Comparison of ENCODE assay signal across 13 cellular contexts in the genomic region with DNA sequence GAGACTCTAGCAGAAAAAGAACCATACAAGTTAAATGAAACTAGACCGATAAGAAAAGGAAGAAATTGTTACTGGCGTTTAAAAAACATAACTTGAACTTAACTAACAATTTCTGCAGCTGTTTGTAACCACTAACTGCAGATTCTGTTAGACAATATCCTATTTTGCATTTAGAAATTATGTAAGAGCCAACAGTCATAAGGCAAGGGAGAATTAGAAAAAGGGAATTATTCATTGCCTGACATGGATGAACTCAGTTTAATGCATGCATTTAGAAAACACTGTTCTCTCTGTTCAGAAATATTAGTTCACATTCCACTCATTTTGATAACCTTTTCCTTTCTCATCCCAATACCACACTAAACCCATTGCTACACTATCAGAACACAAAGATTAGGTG.
A peak's percentile ranks its signal among the peaks of the same experiment; 100 is the strongest.
DNase-seq lines count a peak whose midpoint lies in the region; ATAC-seq and TF ChIP-seq lines count a peak whose summit lies in the region.
"Had no signal": no experiment of that assay in that cellular context is flagged by ENCODE, and none has a peak within 500 bp of the region (broad histone marks: within the 10 kb centered on the region; RNA-seq: fewer than 3 reads in every experiment).

No MANE protein-coding gene starts in this region.

- H3K4me1 ChIP-seq in DOHH2 (ENCODE audit: control insufficient read depth, low read length) (peaks cover 42% of the 10 kb centered on the region), OCI-LY7 (ENCODE audit: insufficient read depth, low read length, poor library complexity, severe bottlenecking) (peaks cover 24% of the 10 kb centered on the region)
- H3K4me1 ChIP-seq in effector memory CD4-positive, alpha-beta T cell (ENCODE audit: control insufficient read depth, insufficient read depth, low read length, poor library complexity, severe bottlenecking), result peaks cover 29% of the 10 kb centered on the region

- CTCF ChIA-PET in OCI-LY7 (lab: Charles Lee; ENCODE audit: unreplicated experiment), result no interaction called here

- H3K9me3 ChIP-seq in DOHH2 (ENCODE audit: control insufficient read depth, insufficient read depth, low read length) (peaks cover 13% of the 10 kb centered on the region; the same call in 1 of the 2 replicates), OCI-LY7 (ENCODE audit: low read length) (peaks cover 15% of the 10 kb centered on the region)
- peaks cover 6% of the 10 kb centered on the region for H3K9me3 ChIP-seq in effector memory CD4-positive, alpha-beta T cell (ENCODE audit: control insufficient read depth, low read length)

- peaks cover 66% of the 10 kb centered on the region for H3K36me3 ChIP-seq in DOHH2 (ENCODE audit: control insufficient read depth, low read length)
- peaks cover 93% of the 10 kb centered on the region for H3K36me3 ChIP-seq in OCI-LY7 (ENCODE audit: insufficient read depth, low read length)
- peaks cover 27% of the 10 kb centered on the region for H3K36me3 ChIP-seq in effector memory CD4-positive, alpha-beta T cell (ENCODE audit: control insufficient read depth, insufficient read depth, low read length)

- ATAC-seq in stimulated activated effector memory CD8-positive, alpha-beta T cell treated with anti-CD3 and anti-CD28 coated beads, Interleukin-12 subunit alpha, Interleukin-12 subunit beta, amount 100 ng/mL, for 72 hours, result no peak
- no peak for ATAC-seq in omental fat pad (ENCODE audit: low FRiP score)
- ATAC-seq in HG03025 (IDR thresholded peaks at IDR 0.05; ENCODE audit: low FRiP score, unreplicated experiment), result no peak

- no peak for DNase-seq in OCI-LY7 (ENCODE audit: low spot score)
- DNase-seq in effector memory CD4-positive, alpha-beta T cell, result no peak
- no peak for DNase-seq in stimulated activated effector memory CD8-positive, alpha-beta T cell treated with anti-CD3 and anti-CD28 coated beads, Interleukin-12 subunit alpha, Interleukin-12 subunit beta, amount 100 ng/mL, for 72 hours (ENCODE audit: low spot score in 2 of 2)
- no peak for DNase-seq in posterior vena cava (ENCODE audit: low spot score)
- DNase-seq in omental fat pad (ENCODE audit: low spot score), result no peak
- DNase-seq in osteocyte (ENCODE audit: extremely low spot score, unreplicated experiment), result no peak
- DNase-seq: NCI-H1048, NCI-H526 treated with DMSO at 0.1 percent for 48 hours, T1000 had no signal

- no peaks in the 10 kb centered on the region for H3K9me3 Mint-ChIP-seq in stimulated activated effector memory CD8-positive, alpha-beta T cell treated with anti-CD3 and anti-CD28 coated beads, Interleukin-12 subunit alpha, Interleukin-12 subunit beta, amount 100 ng/mL, for 72 hours
- peaks cover 5% of the 10 kb centered on the region for H3K9me3 Mint-ChIP-seq in osteocyte (ENCODE audit: unreplicated experiment)

- TSS peak; percentile 8 for BruUV-seq in OCI-LY7 (replicated peaks; lab: Mats Ljungman, UMichigan)

- peak overlapping the region; percentile 32 for H3K4me3 Mint-ChIP-seq in stimulated activated effector memory CD8-positive, alpha-beta T cell treated with anti-CD3 and anti-CD28 coated beads, Interleukin-12 subunit alpha, Interleukin-12 subunit beta, amount 100 ng/mL, for 72 hours
- H3K4me3 Mint-ChIP-seq in osteocyte (ENCODE audit: unreplicated experiment), result no peak overlapping the region

- H3K4me2 ChIP-seq in DOHH2 (ENCODE audit: low read length) (peak overlapping the region; percentile 55), OCI-LY7 (ENCODE audit: low read length) (no peak overlapping the region)

- H3K9me2 ChIP-seq in DOHH2 (replicated peaks; ENCODE audit: control insufficient read depth, low read length), result no peaks in the 10 kb centered on the region
- H3K9me2 ChIP-seq in OCI-LY7 (ENCODE audit: insufficient read depth, low read length), result no peaks in the 10 kb centered on the region

- H3K4me3 ChIP-seq in DOHH2 (ENCODE audit: low read length), result peak overlapping the region; percentile 17
- H3K4me3 ChIP-seq in OCI-LY7 (ENCODE audit: low read depth, low read length, poor library complexity, severe bottlenecking), result no peak overlapping the region
- H3K4me3 ChIP-seq in effector memory CD4-positive, alpha-beta T cell (ENCODE audit: insufficient read depth, low read depth, low read length, poor library complexity, severe bottlenecking), result no peak overlapping the region
- H3K4me3 ChIP-seq: GM23248 had no signal

- H4K20me1 ChIP-seq in DOHH2 (ENCODE audit: control insufficient read depth, insufficient read depth, low read depth, low read length) (no peaks in the 10 kb centered on the region), OCI-LY7 (ENCODE audit: insufficient read depth, low read length) (no peaks in the 10 kb centered on the region)

- POLR2A ChIA-PET in OCI-LY7 (lab: Charles Lee), result interaction anchor here (1.0 kb wide), 1 partner anchor 82 kb away, joined by 3 read pairs; no protein-coding TSS in a partner anchor

- H3K27ac ChIP-seq in DOHH2 (ENCODE audit: low read depth, low read length), result peak overlapping the region; percentile 67
- H3K27ac ChIP-seq in OCI-LY7 (ENCODE audit: low read depth, low read length, poor library complexity, severe bottlenecking), result peak overlapping the region; percentile 8
- peak overlapping the region; percentile 20 for H3K27ac ChIP-seq in effector memory CD4-positive, alpha-beta T cell (ENCODE audit: insufficient read depth, low read length, poor library complexity, severe bottlenecking)
- H3K27ac ChIP-seq: epithelial cell of prostate, GM23248 had no signal

- H3F3A ChIP-seq in DOHH2 (ENCODE audit: control insufficient read depth, insufficient read depth), result peaks cover 9% of the 10 kb centered on the region

- no peaks in the 10 kb centered on the region for H3K36me3 Mint-ChIP-seq in stimulated activated effector memory CD8-positive, alpha-beta T cell treated with anti-CD3 and anti-CD28 coated beads, Interleukin-12 subunit alpha, Interleukin-12 subunit beta, amount 100 ng/mL, for 72 hours
- H3K36me3 Mint-ChIP-seq in osteocyte (ENCODE audit: unreplicated experiment), result peaks cover 23% of the 10 kb centered on the region

- no peaks in the 10 kb centered on the region for H3K27me3 Mint-ChIP-seq in osteocyte (ENCODE audit: unreplicated experiment)

- TF ChIP-seq CTCF in DOHH2 (IDR thresholded peaks at IDR 0.05; ENCODE audit: low read depth, low read length, poor library complexity, severe bottlenecking) (no peak), OCI-LY7 (conservative IDR thresholded peaks at IDR 0.05; ENCODE audit: low read length) (no peak), omental fat pad (IDR thresholded peaks at IDR 0.05) (no peak), osteocyte (IDR thresholded peaks at IDR 0.05) (no peak)

- H3K27me3 ChIP-seq in DOHH2 (ENCODE audit: control insufficient read depth, low read length), result no peaks in the 10 kb centered on the region
- no peaks in the 10 kb centered on the region for H3K27me3 ChIP-seq in effector memory CD4-positive, alpha-beta T cell (replicated peaks; ENCODE audit: control insufficient read depth, insufficient read depth, low read length, poor library complexity, severe bottlenecking)

- no peak overlapping the region for H2AFZ ChIP-seq in OCI-LY7 (ENCODE audit: low read length)
- H2AFZ ChIP-seq: GM23248 had no signal

- intact Hi-C loops in OCI-LY7 (cut with micrococcal nuclease; ENCODE audit: unreplicated experiment) (no loop called here), posterior vena cava (cut with DNase I) (no loop called here)

- peaks cover 42% of the 10 kb centered on the region for H3K4me1 Mint-ChIP-seq in stimulated activated effector memory CD8-positive, alpha-beta T cell treated with anti-CD3 and anti-CD28 coated beads, Interleukin-12 subunit alpha, Interleukin-12 subunit beta, amount 100 ng/mL, for 72 hours
- no peaks in the 10 kb centered on the region for H3K4me1 Mint-ChIP-seq in osteocyte (ENCODE audit: unreplicated experiment)

- H3K79me2 ChIP-seq in DOHH2 (ENCODE audit: control insufficient read depth, low read length), result peaks cover 5% of the 10 kb centered on the region; the same call in 1 of the 2 replicates
- H3K79me2 ChIP-seq in OCI-LY7 (ENCODE audit: insufficient read depth, low read depth, low read length), result peaks cover 4% of the 10 kb centered on the region; the same call in 1 of the 2 replicates

- H3K27ac Mint-ChIP-seq in stimulated activated effector memory CD8-positive, alpha-beta T cell treated with anti-CD3 and anti-CD28 coated beads, Interleukin-12 subunit alpha, Interleukin-12 subunit beta, amount 100 ng/mL, for 72 hours, result peak overlapping the region; percentile 15
- H3K27ac Mint-ChIP-seq in osteocyte (ENCODE audit: unreplicated experiment), result no peak overlapping the region

Comparison
In these comparisons a context has a peak if more than half of its experiments do, and no peak if none do; other contexts are left out.
1. H3K27ac ChIP-seq: peak in every context shown above with its lines; median percentile 67 in DOHH2; 20 in effector memory CD4-positive, alpha-beta T cell; 8 in OCI-LY7.